In genomic region chr9:115226152-115226551, GRCh38 we compare ENCODE assay signal across 1 cellular context.
TF ChIP-seq lines count a peak whose summit lies in the region.

No MANE protein-coding gene starts in this region.

TF ChIP-seq in HCT116, 20 proteins besides CTCF, POLR2A, EP300 and RAD21 (continued from another document):
- TF ChIP-seq REST (IDR thresholded peaks at IDR 0.05; ENCODE audit: low read depth) (no peak), FOSL1 (IDR thresholded peaks at IDR 0.05; ENCODE audit: low read depth) (no peak), SRF (IDR thresholded peaks at IDR 0.05; ENCODE audit: low read depth) (no peak), EZH2 (IDR thresholded peaks at IDR 0.05) (no peak), TCF7L2 (IDR thresholded peaks at IDR 0.05; ENCODE audit: borderline replicate concordance, extremely low read depth, insufficient read depth, insufficient read length) (no peak), YY1 (IDR thresholded peaks at IDR 0.05; ENCODE audit: extremely low read depth, insufficient replicate concordance, low read depth, low read length) (no peak), ELF1 (IDR thresholded peaks at IDR 0.05; ENCODE audit: borderline replicate concordance, low read depth) (no peak), ZNF274 (IDR thresholded peaks at IDR 0.05; ENCODE audit: low read depth, low read length) (no peak), POLR2AphosphoS5 (IDR thresholded peaks at IDR 0.05; ENCODE audit: low read depth, low read length) (no peak), SP1 (IDR thresholded peaks at IDR 0.05; ENCODE audit: low read depth) (no peak), CBX3 (IDR thresholded peaks at IDR 0.05; ENCODE audit: low read depth) (no peak), EGR1 (IDR thresholded peaks at IDR 0.05; ENCODE audit: low read depth) (no peak)
- TF ChIP-seq, protein P1, sequence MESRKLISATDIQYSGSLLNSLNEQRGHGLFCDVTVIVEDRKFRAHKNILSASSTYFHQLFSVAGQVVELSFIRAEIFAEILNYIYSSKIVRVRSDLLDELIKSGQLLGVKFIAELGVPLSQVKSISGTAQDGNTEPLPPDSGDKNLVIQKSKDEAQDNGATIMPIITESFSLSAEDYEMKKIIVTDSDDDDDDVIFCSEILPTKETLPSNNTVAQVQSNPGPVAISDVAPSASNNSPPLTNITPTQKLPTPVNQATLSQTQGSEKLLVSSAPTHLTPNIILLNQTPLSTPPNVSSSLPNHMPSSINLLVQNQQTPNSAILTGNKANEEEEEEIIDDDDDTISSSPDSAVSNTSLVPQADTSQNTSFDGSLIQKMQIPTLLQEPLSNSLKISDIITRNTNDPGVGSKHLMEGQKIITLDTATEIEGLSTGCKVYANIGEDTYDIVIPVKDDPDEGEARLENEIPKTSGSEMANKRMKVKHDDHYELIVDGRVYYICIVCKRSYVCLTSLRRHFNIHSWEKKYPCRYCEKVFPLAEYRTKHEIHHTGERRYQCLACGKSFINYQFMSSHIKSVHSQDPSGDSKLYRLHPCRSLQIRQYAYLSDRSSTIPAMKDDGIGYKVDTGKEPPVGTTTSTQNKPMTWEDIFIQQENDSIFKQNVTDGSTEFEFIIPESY (IDR thresholded peaks at IDR 0.05; ENCODE audit: extremely low read depth, insufficient replicate concordance, low read length), result no peak
